Comparison of ENCODE assay signal across 16 cellular contexts in genomic region chr11:64611176-64611575, GRCh38. TPM values are rescaled to one million over a fixed set of nuclear protein-coding genes. Genes with fewer than 3 reads are reported as not detected.
DNase-seq lines count a peak whose midpoint lies in the region; ATAC-seq and TF ChIP-seq lines count a peak whose summit lies in the region.
"Had no signal": no experiment of that assay in that cellular context is flagged by ENCODE, and none has a peak within 500 bp of the region (broad histone marks: within the 10 kb centered on the region; RNA-seq: fewer than 3 reads in every experiment).

No MANE protein-coding gene starts in this region.

- H3K27me3 ChIP-seq in HL-60 (ENCODE audit: insufficient read depth, poor library complexity, severe bottlenecking) (no peaks in the 10 kb centered on the region), smooth muscle cell (ENCODE audit: low read depth) (no peaks in the 10 kb centered on the region)

- peak overlapping the region; percentile 73 for H3K27ac ChIP-seq in HL-60 (replicated peaks)
- peak overlapping the region; percentile 10 for H3K27ac ChIP-seq in cingulate gyrus (ENCODE audit: low read depth, low read length)
- no peak overlapping the region for H3K27ac ChIP-seq in smooth muscle cell (ENCODE audit: low read depth)
- H3K27ac ChIP-seq: GM23248 had no signal

- no peak overlapping the region for H2AFZ ChIP-seq in smooth muscle cell (ENCODE audit: low read depth)
- H2AFZ ChIP-seq: GM23248 had no signal

- H3K27ac Mint-ChIP-seq in activated naive CD8-positive, alpha-beta T cell treated with anti-CD3 and anti-CD28 coated beads, Interleukin-2, amount 10 ng/mL, durations not matched to agents 7 days and 5 days, result peak overlapping the region; percentile 77
- H3K27ac Mint-ChIP-seq in activated naive CD8-positive, alpha-beta T cell treated with anti-CD3 and anti-CD28 coated beads for 36 hours, result no peak overlapping the region
- H3K27ac Mint-ChIP-seq: CD4-positive, alpha-beta T cell had no signal

- H3K4me1 Mint-ChIP-seq in activated naive CD8-positive, alpha-beta T cell treated with anti-CD3 and anti-CD28 coated beads, Interleukin-2, amount 10 ng/mL, durations not matched to agents 7 days and 5 days, result peaks cover 45% of the 10 kb centered on the region
- H3K4me1 Mint-ChIP-seq in activated naive CD8-positive, alpha-beta T cell treated with anti-CD3 and anti-CD28 coated beads for 36 hours, result peaks cover 6% of the 10 kb centered on the region

- no peaks in the 10 kb centered on the region for H3F3A ChIP-seq in smooth muscle cell (ENCODE audit: low read depth)

- 92% methylated on average over 2 of the region's 2 CpGs for WGBS in smooth muscle cell (ENCODE audit: low lambda C conversion rate)

- H3K9ac ChIP-seq in smooth muscle cell (ENCODE audit: low read depth), result no peak overlapping the region
- H3K9ac ChIP-seq: GM23248 had no signal

- H3K4me2 ChIP-seq in smooth muscle cell, result no peak overlapping the region

- H4K20me1 ChIP-seq in smooth muscle cell (ENCODE audit: low read depth), result no peaks in the 10 kb centered on the region

- no peaks in the 10 kb centered on the region for H3K36me3 ChIP-seq in smooth muscle cell (ENCODE audit: low read depth)

- H3K4me3 ChIP-seq in HL-60 (replicated peaks; ENCODE audit: insufficient read depth, low read length) (no peak overlapping the region), smooth muscle cell (no peak overlapping the region)
- H3K4me3 ChIP-seq: GM23248 had no signal

- H3K36me3 Mint-ChIP-seq in activated naive CD8-positive, alpha-beta T cell treated with anti-CD3 and anti-CD28 coated beads, Interleukin-2, amount 10 ng/mL, durations not matched to agents 7 days and 5 days, result no peaks in the 10 kb centered on the region
- H3K36me3 Mint-ChIP-seq in activated naive CD8-positive, alpha-beta T cell treated with anti-CD3 and anti-CD28 coated beads for 36 hours, result no peaks in the 10 kb centered on the region

- peaks cover 8% of the 10 kb centered on the region for H3K4me1 ChIP-seq in smooth muscle cell (ENCODE audit: low read depth)

- no peaks in the 10 kb centered on the region for H3K9me3 Mint-ChIP-seq in activated naive CD8-positive, alpha-beta T cell treated with anti-CD3 and anti-CD28 coated beads, Interleukin-2, amount 10 ng/mL, durations not matched to agents 7 days and 5 days
- H3K9me3 Mint-ChIP-seq in activated naive CD8-positive, alpha-beta T cell treated with anti-CD3 and anti-CD28 coated beads for 36 hours, result no peaks in the 10 kb centered on the region
- H3K9me3 Mint-ChIP-seq: CD4-positive, alpha-beta T cell had no signal

- H3K9me3 ChIP-seq in smooth muscle cell (replicated peaks; ENCODE audit: low read depth), result no peaks in the 10 kb centered on the region

- ATAC-seq in activated naive CD8-positive, alpha-beta T cell treated with anti-CD3 and anti-CD28 coated beads, Interleukin-2, amount 10 ng/mL, durations not matched to agents 7 days and 5 days (ENCODE audit: low read depth), result no peak
- ATAC-seq: HCT116, HepG2 had no signal

- TF ChIP-seq CTCF in HL-60 (IDR thresholded peaks at IDR 0.05; ENCODE audit: insufficient read depth, low read length), result no peak
- TF ChIP-seq CTCF in smooth muscle cell (IDR thresholded peaks at IDR 0.05; ENCODE audit: borderline replicate concordance, insufficient read depth, poor library complexity, severe bottlenecking), result no peak

- no peaks in the 10 kb centered on the region for H3K79me2 ChIP-seq in smooth muscle cell (ENCODE audit: low read depth)

- POLR2A ChIA-PET in activated naive CD8-positive, alpha-beta T cell treated with anti-CD3 and anti-CD28 coated beads, Interleukin-2, amount 10 ng/mL, durations not matched to agents 7 days and 5 days (lab: Charles Lee), result interaction anchor here (0.6 to 1.7 kb wide), 2 partner anchors 10 to 150 kb away, joined by 4 to 5 read pairs; no protein-coding TSS in a partner anchor

- DNase-seq in activated naive CD8-positive, alpha-beta T cell treated with anti-CD3 and anti-CD28 coated beads, Interleukin-2, amount 10 ng/mL, durations not matched to agents 7 days and 5 days, result no peak
- DNase-seq in activated naive CD8-positive, alpha-beta T cell treated with anti-CD3 and anti-CD28 coated beads for 36 hours, result no peak
- no peak for DNase-seq in HL-60 (ENCODE audit: low read depth in 1 of 2, low spot score in 1 of 2)
- DNase-seq in NCI-H187 treated with DMSO at 0.1 percent for 48 hours (lab: John Stamatoyannopoulos, UW), result no peak
- no peak for DNase-seq in kidney tubule cell (ENCODE audit: low spot score)
- DNase-seq in smooth muscle cell (lab: John Stamatoyannopoulos, UW; ENCODE audit: unreplicated experiment), result no peak
- DNase-seq: 8988T; C1 segment of cervical spinal cord; Calu3; CD4-positive, alpha-beta T cell; DMS 273 treated with DMSO at 0.1 percent for 48 hours; GM23248 had no signal

- H3K4me3 Mint-ChIP-seq in activated naive CD8-positive, alpha-beta T cell treated with anti-CD3 and anti-CD28 coated beads, Interleukin-2, amount 10 ng/mL, durations not matched to agents 7 days and 5 days, result no peak overlapping the region
- H3K4me3 Mint-ChIP-seq in activated naive CD8-positive, alpha-beta T cell treated with anti-CD3 and anti-CD28 coated beads for 36 hours, result no peak overlapping the region
- H3K4me3 Mint-ChIP-seq: CD4-positive, alpha-beta T cell had no signal

- H3K27me3 Mint-ChIP-seq in activated naive CD8-positive, alpha-beta T cell treated with anti-CD3 and anti-CD28 coated beads, Interleukin-2, amount 10 ng/mL, durations not matched to agents 7 days and 5 days, result peaks cover 7% of the 10 kb centered on the region
- peaks cover 3% of the 10 kb centered on the region for H3K27me3 Mint-ChIP-seq in activated naive CD8-positive, alpha-beta T cell treated with anti-CD3 and anti-CD28 coated beads for 36 hours
- H3K27me3 Mint-ChIP-seq: CD4-positive, alpha-beta T cell had no signal

RNA-seq across cellular contexts. Expression of gene SLC22A12, which starts 20.2 kb away (rescaled TPM):
- total RNA-seq in activated naive CD8-positive, alpha-beta T cell treated with anti-CD3 and anti-CD28 coated beads, Interleukin-2, amount 10 ng/mL, durations not matched to agents 7 days and 5 days, result not detected
- not detected for total RNA-seq in activated naive CD8-positive, alpha-beta T cell treated with anti-CD3 and anti-CD28 coated beads for 36 hours
- total RNA-seq in smooth muscle cell, result not detected in 2 replicates
- not detected in 2 replicates for polyA plus RNA-seq in smooth muscle cell
- total RNA-seq: Calu3; CD4-positive, alpha-beta T cell; Daoy; GM23248; HepG2 had no signal
- polyA plus RNA-seq: GM23248, HepG2 had no signal

RNA-seq across cellular contexts. Expression of gene SLC22A11, which starts 55.4 kb away (rescaled TPM):
- not detected for total RNA-seq in activated naive CD8-positive, alpha-beta T cell treated with anti-CD3 and anti-CD28 coated beads, Interleukin-2, amount 10 ng/mL, durations not matched to agents 7 days and 5 days
- total RNA-seq in activated naive CD8-positive, alpha-beta T cell treated with anti-CD3 and anti-CD28 coated beads for 36 hours, result not detected
- 0.18 TPM in 1 of 2 replicates, not detected in the other for total RNA-seq in smooth muscle cell
- polyA plus RNA-seq in smooth muscle cell, result not detected in 2 replicates
- total RNA-seq: Calu3; CD4-positive, alpha-beta T cell; Daoy; GM23248 had no signal
- polyA plus RNA-seq: GM23248 had no signal
